ENCODE assay signal across 1 cellular context in the genomic region with DNA sequence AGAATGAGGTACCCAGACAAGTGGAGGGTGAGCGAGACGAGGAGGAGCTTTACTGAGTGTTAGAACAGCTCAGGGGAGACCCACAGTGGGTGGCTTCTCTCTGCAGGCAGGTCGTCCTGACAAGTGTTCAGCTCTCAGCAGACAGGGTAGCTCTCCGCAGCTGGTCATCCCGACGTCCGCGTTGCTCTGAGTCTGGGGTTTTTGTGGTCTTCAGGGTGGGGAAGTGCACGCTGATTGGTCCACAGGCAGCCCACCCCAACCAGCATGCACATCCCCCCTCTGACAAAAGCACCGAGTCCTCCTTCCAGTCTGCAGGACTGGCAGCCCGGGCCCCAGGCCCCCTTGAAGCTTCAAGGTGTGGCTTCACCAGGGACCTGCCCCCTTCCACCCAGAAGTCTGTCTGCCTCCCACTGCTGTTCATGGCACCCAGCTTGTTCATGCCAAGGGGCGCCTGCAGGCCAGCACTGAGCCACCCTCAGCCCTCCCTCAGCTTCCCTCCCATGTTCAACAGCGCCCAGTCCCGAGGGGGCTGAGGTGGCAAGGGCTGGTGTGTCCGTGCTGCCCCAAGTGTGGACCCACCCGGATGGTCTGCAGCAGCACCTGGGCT.
TF ChIP-seq lines count a peak whose summit lies in the region.

No MANE protein-coding gene starts in this region.

TF ChIP-seq in H1, 55 proteins besides CTCF, POLR2A, EP300 and RAD21:
- TF ChIP-seq NANOG (IDR thresholded peaks at IDR 0.05; ENCODE audit: insufficient read depth, low read depth, low read length, poor library complexity, severe bottlenecking), result no peak
TF ChIP-seq in H1: peak in this region for 0.
